14 cellular contexts compared by ENCODE assay signal in the genomic region with DNA sequence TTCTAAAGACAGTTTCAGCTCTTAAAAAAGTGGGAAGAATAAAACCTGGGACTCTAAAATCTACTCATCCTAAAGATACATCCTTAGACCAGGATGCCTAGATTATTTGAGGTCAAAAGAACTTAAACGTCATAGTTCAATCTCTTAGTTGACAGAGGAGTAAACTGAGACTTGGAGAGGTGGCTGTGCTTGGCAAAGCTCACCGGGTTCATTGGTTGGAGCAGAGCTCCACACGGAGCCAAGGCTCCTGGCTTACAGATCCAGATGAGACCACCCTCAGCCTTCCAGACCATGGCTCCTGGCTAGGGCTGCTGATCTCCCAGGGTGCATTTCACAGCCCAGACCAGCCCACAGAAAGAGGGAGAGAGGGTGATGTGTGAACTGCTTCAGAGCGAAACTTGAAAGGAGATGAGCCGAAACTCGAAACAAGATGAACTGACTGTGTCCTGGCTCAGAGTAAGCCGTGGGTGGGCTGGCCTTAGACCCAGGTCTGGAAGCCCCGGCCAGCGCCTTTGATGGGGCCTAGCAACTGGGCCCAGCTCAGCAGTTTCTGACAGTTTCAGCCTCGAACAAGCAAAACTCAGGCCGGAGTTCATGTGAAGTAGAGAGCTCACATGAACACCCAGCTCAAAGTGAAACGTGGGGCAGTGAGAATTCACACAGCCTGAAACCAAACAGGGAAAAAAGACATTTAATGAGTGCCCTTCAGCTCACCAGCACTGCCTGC.
DNase-seq lines count a peak whose midpoint lies in the region; ATAC-seq lines count a peak whose summit lies in the region.
"Had no signal": no experiment of that assay in that cellular context is flagged by ENCODE, and none has a peak within 500 bp of the region (broad histone marks: within the 10 kb centered on the region; RNA-seq: fewer than 3 reads in every experiment).

No MANE protein-coding gene starts in this region.

- peaks cover 59% of the 10 kb centered on the region for H3K4me1 Mint-ChIP-seq in activated naive CD8-positive, alpha-beta T cell treated with anti-CD3 and anti-CD28 coated beads, Interleukin-2, amount 10 ng/mL, durations not matched to agents 7 days and 5 days
- H3K4me1 Mint-ChIP-seq: naive B cell had no signal

- peak; percentile 75 for DNase-seq in activated CD4-positive, alpha-beta T cell treated with anti-CD3 and anti-CD28 coated beads for 48 hours
- peak; percentile 58 for DNase-seq in activated naive CD8-positive, alpha-beta T cell treated with anti-CD3 and anti-CD28 coated beads, Interleukin-2, amount 10 ng/mL, durations not matched to agents 7 days and 5 days
- DNase-seq in stimulated activated CD8-positive, alpha-beta memory T cell treated with anti-CD3 and anti-CD28 coated beads, Interleukin-4, amount 100 ng/mL, for 24 hours (ENCODE audit: low read depth), result peak; percentile 29
- DNase-seq in NOMO-1 (lab: John Stamatoyannopoulos, UW; ENCODE audit: unreplicated experiment in 2 of 2) (no peak), NCI-H524 (lab: John Stamatoyannopoulos, UW) (no peak)
- DNase-seq: Caco-2, GM23248, Kasumi-1, naive B cell, NCI-H2227 treated with DMSO at 0.1 percent for 48 hours, SHP77 had no signal

- peaks cover 4% of the 10 kb centered on the region for H3K36me3 Mint-ChIP-seq in activated naive CD8-positive, alpha-beta T cell treated with anti-CD3 and anti-CD28 coated beads, Interleukin-2, amount 10 ng/mL, durations not matched to agents 7 days and 5 days
- H3K36me3 Mint-ChIP-seq: naive B cell had no signal

- peak overlapping the region; percentile 54 for H3K4me3 Mint-ChIP-seq in activated naive CD8-positive, alpha-beta T cell treated with anti-CD3 and anti-CD28 coated beads, Interleukin-2, amount 10 ng/mL, durations not matched to agents 7 days and 5 days
- H3K4me3 Mint-ChIP-seq: naive B cell had no signal

- peak overlapping the region; percentile 82 for H3K27ac Mint-ChIP-seq in activated naive CD8-positive, alpha-beta T cell treated with anti-CD3 and anti-CD28 coated beads, Interleukin-2, amount 10 ng/mL, durations not matched to agents 7 days and 5 days
- H3K27ac Mint-ChIP-seq: naive B cell had no signal

- POLR2A ChIA-PET in activated naive CD8-positive, alpha-beta T cell treated with anti-CD3 and anti-CD28 coated beads, Interleukin-2, amount 10 ng/mL, durations not matched to agents 7 days and 5 days (lab: Charles Lee), result interaction anchor here (0.9 to 1.1 kb wide), 5 partner anchors 29 to 1034 kb away, joined by 3 to 5 read pairs (median 3); no protein-coding TSS in a partner anchor

- ATAC-seq in GM19025 (IDR thresholded peaks at IDR 0.05; ENCODE audit: low read depth, unreplicated experiment) (peak; percentile 77), GM21360 (IDR thresholded peaks at IDR 0.05; ENCODE audit: unreplicated experiment) (no peak), GM21723 (IDR thresholded peaks at IDR 0.05; ENCODE audit: unreplicated experiment) (no peak)
- ATAC-seq in activated naive CD8-positive, alpha-beta T cell treated with anti-CD3 and anti-CD28 coated beads, Interleukin-2, amount 10 ng/mL, durations not matched to agents 7 days and 5 days (ENCODE audit: low read depth), result peak; percentile 57

- H3K27me3 Mint-ChIP-seq in activated naive CD8-positive, alpha-beta T cell treated with anti-CD3 and anti-CD28 coated beads, Interleukin-2, amount 10 ng/mL, durations not matched to agents 7 days and 5 days, result no peaks in the 10 kb centered on the region
- H3K27me3 Mint-ChIP-seq: naive B cell had no signal

- peaks cover 2% of the 10 kb centered on the region for H3K9me3 Mint-ChIP-seq in activated naive CD8-positive, alpha-beta T cell treated with anti-CD3 and anti-CD28 coated beads, Interleukin-2, amount 10 ng/mL, durations not matched to agents 7 days and 5 days

Comparison
In these comparisons a context has a peak if more than half of its experiments do, and no peak if none do; other contexts are left out.
1. ATAC-seq: peak in GM19025 (single experiment) and activated naive CD8-positive, alpha-beta T cell treated with anti-CD3 and anti-CD28 coated beads, Interleukin-2, amount 10 ng/mL, durations not matched to agents 7 days and 5 days (single experiment); none in GM21360 (single experiment) and GM21723 (single experiment).
2. DNase-seq: peak in activated CD4-positive, alpha-beta T cell treated with anti-CD3 and anti-CD28 coated beads for 48 hours (single experiment), activated naive CD8-positive, alpha-beta T cell treated with anti-CD3 and anti-CD28 coated beads, Interleukin-2, amount 10 ng/mL, durations not matched to agents 7 days and 5 days (single experiment) and stimulated activated CD8-positive, alpha-beta memory T cell treated with anti-CD3 and anti-CD28 coated beads, Interleukin-4, amount 100 ng/mL, for 24 hours (single experiment); none in NOMO-1 (0 of 2) and NCI-H524 (0 of 2).